Comparison of ENCODE assay signal across 1 cellular context in the genomic region with DNA sequence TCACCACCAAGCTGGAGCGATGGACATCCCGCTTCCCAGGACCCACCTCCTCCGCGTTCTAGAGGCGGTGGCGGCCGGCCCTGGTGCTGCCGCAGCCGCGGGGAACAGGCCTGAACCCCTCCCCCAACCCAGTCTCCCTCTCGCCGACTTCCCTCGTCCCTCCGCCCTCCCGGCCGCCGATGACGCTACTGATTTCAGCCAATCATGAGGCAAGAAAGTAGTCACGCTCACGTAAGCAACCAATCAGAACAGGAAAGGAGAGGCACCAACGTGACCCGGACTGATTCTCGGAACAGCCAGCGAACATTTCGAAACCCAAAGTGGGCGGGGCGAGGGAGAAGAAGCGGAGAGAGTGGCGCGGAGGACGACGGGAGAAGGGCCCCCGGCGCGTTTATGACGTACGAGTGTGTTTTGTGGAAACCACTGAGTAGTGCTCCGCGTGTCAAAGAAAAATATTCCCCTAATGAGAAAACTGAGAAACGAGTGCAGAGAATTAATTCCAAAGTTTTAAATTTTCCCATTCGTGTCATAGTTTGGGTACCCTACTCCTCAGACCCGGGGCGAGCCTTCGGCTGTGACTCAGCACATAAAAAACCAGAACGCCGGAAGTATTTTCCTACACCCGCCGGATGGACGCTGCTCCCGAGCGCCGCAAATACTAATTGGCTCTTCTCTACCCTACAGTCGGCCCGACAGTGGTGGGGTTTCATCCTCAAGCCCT.
A peak's percentile ranks its signal among the peaks of the same experiment; 100 is the strongest.
TF ChIP-seq lines count a peak whose summit lies in the region.

A gene with protein sequence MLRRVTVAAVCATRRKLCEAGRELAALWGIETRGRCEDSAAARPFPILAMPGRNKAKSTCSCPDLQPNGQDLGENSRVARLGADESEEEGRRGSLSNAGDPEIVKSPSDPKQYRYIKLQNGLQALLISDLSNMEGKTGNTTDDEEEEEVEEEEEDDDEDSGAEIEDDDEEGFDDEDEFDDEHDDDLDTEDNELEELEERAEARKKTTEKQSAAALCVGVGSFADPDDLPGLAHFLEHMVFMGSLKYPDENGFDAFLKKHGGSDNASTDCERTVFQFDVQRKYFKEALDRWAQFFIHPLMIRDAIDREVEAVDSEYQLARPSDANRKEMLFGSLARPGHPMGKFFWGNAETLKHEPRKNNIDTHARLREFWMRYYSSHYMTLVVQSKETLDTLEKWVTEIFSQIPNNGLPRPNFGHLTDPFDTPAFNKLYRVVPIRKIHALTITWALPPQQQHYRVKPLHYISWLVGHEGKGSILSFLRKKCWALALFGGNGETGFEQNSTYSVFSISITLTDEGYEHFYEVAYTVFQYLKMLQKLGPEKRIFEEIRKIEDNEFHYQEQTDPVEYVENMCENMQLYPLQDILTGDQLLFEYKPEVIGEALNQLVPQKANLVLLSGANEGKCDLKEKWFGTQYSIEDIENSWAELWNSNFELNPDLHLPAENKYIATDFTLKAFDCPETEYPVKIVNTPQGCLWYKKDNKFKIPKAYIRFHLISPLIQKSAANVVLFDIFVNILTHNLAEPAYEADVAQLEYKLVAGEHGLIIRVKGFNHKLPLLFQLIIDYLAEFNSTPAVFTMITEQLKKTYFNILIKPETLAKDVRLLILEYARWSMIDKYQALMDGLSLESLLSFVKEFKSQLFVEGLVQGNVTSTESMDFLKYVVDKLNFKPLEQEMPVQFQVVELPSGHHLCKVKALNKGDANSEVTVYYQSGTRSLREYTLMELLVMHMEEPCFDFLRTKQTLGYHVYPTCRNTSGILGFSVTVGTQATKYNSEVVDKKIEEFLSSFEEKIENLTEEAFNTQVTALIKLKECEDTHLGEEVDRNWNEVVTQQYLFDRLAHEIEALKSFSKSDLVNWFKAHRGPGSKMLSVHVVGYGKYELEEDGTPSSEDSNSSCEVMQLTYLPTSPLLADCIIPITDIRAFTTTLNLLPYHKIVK (minus strand): TSS at position 112 of the 721 bp plus-strand sequence. CDS start 112 bp downstream, outside the sequence.

TF ChIP-seq in HEK293, 187 proteins besides CTCF, POLR2A, EP300 and RAD21 (continued from another document and continues in another):
- TF ChIP-seq, protein P1, sequence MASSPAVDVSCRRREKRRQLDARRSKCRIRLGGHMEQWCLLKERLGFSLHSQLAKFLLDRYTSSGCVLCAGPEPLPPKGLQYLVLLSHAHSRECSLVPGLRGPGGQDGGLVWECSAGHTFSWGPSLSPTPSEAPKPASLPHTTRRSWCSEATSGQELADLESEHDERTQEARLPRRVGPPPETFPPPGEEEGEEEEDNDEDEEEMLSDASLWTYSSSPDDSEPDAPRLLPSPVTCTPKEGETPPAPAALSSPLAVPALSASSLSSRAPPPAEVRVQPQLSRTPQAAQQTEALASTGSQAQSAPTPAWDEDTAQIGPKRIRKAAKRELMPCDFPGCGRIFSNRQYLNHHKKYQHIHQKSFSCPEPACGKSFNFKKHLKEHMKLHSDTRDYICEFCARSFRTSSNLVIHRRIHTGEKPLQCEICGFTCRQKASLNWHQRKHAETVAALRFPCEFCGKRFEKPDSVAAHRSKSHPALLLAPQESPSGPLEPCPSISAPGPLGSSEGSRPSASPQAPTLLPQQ (tag by site-specific recombination; IDR thresholded peaks at IDR 0.05) = peak; percentile 79
- no peak for TF ChIP-seq TRIM28 (IDR thresholded peaks at IDR 0.05; ENCODE audit: borderline replicate concordance, low read length)
- 0 out of 2 replicates have a peak, but pooled peaks have one; percentile 10 for TF ChIP-seq ZFP37 (tag by site-specific recombination; IDR thresholded peaks at IDR 0.05)
- TF ChIP-seq ZNF777 (tag by site-specific recombination; IDR thresholded peaks at IDR 0.05; ENCODE audit: borderline replicate concordance) = no peak
- TF ChIP-seq ZSCAN16 (tag by site-specific recombination; IDR thresholded peaks at IDR 0.05) = no peak
- TF ChIP-seq GLIS1 (tag by site-specific recombination; IDR thresholded peaks at IDR 0.05) = peak; percentile 81
- TF ChIP-seq ZNF175 (tag by site-specific recombination; IDR thresholded peaks at IDR 0.05) = no peak
- TF ChIP-seq, protein P2, sequence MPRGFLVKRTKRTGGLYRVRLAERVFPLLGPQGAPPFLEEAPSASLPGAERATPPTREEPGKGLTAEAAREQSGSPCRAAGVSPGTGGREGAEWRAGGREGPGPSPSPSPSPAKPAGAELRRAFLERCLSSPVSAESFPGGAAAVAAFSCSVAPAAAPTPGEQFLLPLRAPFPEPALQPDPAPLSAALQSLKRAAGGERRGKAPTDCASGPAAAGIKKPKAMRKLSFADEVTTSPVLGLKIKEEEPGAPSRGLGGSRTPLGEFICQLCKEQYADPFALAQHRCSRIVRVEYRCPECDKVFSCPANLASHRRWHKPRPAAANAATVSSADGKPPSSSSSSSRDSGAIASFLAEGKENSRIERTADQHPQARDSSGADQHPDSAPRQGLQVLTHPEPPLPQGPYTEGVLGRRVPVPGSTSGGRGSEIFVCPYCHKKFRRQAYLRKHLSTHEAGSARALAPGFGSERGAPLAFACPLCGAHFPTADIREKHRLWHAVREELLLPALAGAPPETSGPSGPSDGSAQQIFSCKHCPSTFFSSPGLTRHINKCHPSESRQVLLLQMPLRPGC (tag by site-specific recombination; IDR thresholded peaks at IDR 0.05) = peak; percentile 73
- TF ChIP-seq ZNF514 (tag by site-specific recombination; IDR thresholded peaks at IDR 0.05) = no peak
- peak; percentile 99 for TF ChIP-seq ZNF629 (tag by site-specific recombination; IDR thresholded peaks at IDR 0.05)
- TF ChIP-seq ZNF132 (tag by site-specific recombination; IDR thresholded peaks at IDR 0.05; ENCODE audit: borderline replicate concordance) = no peak
- no peak for TF ChIP-seq ZNF221 (tag by site-specific recombination; IDR thresholded peaks at IDR 0.05; ENCODE audit: borderline replicate concordance)
- no peak for TF ChIP-seq ZNF768 (tag by site-specific recombination; IDR thresholded peaks at IDR 0.05)
- TF ChIP-seq PRDM1 (tag by site-specific recombination; IDR thresholded peaks at IDR 0.05) = peak; percentile 72
- no peak for TF ChIP-seq HOXD13 (CRISPR knock-in tag; IDR thresholded peaks at IDR 0.05; ENCODE audit: borderline replicate concordance)
- TF ChIP-seq OSR2 (tag by site-specific recombination; IDR thresholded peaks at IDR 0.05) = no peak
- TF ChIP-seq ZNF621 (tag by site-specific recombination; IDR thresholded peaks at IDR 0.05) = no peak
- TF ChIP-seq, protein P3, sequence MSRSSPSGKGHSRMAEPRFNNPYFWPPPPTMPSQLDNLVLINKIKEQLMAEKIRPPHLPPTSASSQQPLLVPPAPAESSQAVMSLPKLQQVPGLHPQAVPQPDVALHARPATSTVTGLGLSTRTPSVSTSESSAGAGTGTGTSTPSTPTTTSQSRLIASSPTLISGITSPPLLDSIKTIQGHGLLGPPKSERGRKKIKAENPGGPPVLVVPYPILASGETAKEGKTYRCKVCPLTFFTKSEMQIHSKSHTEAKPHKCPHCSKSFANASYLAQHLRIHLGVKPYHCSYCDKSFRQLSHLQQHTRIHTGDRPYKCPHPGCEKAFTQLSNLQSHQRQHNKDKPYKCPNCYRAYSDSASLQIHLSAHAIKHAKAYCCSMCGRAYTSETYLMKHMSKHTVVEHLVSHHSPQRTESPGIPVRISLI (tag by site-specific recombination; IDR thresholded peaks at IDR 0.05) = peak; percentile 78; the same call in 1 of the 2 replicates
- TF ChIP-seq, protein P4, sequence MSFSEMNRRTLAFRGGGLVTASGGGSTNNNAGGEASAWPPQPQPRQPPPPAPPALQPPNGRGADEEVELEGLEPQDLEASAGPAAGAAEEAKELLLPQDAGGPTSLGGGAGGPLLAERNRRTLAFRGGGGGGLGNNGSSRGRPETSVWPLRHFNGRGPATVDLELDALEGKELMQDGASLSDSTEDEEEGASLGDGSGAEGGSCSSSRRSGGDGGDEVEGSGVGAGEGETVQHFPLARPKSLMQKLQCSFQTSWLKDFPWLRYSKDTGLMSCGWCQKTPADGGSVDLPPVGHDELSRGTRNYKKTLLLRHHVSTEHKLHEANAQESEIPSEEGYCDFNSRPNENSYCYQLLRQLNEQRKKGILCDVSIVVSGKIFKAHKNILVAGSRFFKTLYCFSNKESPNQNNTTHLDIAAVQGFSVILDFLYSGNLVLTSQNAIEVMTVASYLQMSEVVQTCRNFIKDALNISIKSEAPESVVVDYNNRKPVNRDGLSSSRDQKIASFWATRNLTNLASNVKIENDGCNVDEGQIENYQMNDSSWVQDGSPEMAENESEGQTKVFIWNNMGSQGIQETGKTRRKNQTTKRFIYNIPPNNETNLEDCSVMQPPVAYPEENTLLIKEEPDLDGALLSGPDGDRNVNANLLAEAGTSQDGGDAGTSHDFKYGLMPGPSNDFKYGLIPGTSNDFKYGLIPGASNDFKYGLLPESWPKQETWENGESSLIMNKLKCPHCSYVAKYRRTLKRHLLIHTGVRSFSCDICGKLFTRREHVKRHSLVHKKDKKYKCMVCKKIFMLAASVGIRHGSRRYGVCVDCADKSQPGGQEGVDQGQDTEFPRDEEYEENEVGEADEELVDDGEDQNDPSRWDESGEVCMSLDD (tag by site-specific recombination; IDR thresholded peaks at IDR 0.05) = peak; percentile 61; the same call in 1 of the 2 replicates
- peak; percentile 70; the same call in 1 of the 2 replicates for TF ChIP-seq ZNF391 (tag by site-specific recombination; IDR thresholded peaks at IDR 0.05; ENCODE audit: borderline replicate concordance, low read depth)
- peak; percentile 93 for TF ChIP-seq ZNF76 (tag by site-specific recombination; IDR thresholded peaks at IDR 0.05; ENCODE audit: borderline replicate concordance, low read depth)
- no peak for TF ChIP-seq ZNF114 (tag by site-specific recombination; IDR thresholded peaks at IDR 0.05)
- no peak for TF ChIP-seq ZNF121 (tag by site-specific recombination; IDR thresholded peaks at IDR 0.05)
- peak; percentile 82 for TF ChIP-seq ZNF335 (tag by site-specific recombination; conservative IDR thresholded peaks at IDR 0.05)
- TF ChIP-seq ZNF596 (tag by site-specific recombination; IDR thresholded peaks at IDR 0.05) = no peak
- TF ChIP-seq ZNF701 (tag by site-specific recombination; IDR thresholded peaks at IDR 0.05) = no peak
- TF ChIP-seq ZNF610 (tag by site-specific recombination; IDR thresholded peaks at IDR 0.05; ENCODE audit: borderline replicate concordance) = no peak; the same call in 1 of the 2 replicates
- peak; percentile 88 for TF ChIP-seq ZNF660 (tag by site-specific recombination; IDR thresholded peaks at IDR 0.05)
- TF ChIP-seq, protein P5, sequence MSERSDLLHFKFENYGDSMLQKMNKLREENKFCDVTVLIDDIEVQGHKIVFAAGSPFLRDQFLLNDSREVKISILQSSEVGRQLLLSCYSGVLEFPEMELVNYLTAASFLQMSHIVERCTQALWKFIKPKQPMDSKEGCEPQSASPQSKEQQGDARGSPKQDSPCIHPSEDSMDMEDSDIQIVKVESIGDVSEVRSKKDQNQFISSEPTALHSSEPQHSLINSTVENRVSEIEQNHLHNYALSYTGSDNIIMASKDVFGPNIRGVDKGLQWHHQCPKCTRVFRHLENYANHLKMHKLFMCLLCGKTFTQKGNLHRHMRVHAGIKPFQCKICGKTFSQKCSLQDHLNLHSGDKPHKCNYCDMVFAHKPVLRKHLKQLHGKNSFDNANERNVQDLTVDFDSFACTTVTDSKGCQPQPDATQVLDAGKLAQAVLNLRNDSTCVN (tag by site-specific recombination; optimal IDR thresholded peaks at IDR 0.05) = peak; percentile 72
- TF ChIP-seq ZNF658 (tag by site-specific recombination; IDR thresholded peaks at IDR 0.05) = no peak
- TF ChIP-seq, protein P6, sequence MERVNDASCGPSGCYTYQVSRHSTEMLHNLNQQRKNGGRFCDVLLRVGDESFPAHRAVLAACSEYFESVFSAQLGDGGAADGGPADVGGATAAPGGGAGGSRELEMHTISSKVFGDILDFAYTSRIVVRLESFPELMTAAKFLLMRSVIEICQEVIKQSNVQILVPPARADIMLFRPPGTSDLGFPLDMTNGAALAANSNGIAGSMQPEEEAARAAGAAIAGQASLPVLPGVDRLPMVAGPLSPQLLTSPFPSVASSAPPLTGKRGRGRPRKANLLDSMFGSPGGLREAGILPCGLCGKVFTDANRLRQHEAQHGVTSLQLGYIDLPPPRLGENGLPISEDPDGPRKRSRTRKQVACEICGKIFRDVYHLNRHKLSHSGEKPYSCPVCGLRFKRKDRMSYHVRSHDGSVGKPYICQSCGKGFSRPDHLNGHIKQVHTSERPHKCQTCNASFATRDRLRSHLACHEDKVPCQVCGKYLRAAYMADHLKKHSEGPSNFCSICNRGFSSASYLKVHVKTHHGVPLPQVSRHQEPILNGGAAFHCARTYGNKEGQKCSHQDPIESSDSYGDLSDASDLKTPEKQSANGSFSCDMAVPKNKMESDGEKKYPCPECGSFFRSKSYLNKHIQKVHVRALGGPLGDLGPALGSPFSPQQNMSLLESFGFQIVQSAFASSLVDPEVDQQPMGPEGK (tag by site-specific recombination; IDR thresholded peaks at IDR 0.05) = peak; percentile 90
- no peak for TF ChIP-seq ZNF211 (tag by site-specific recombination; IDR thresholded peaks at IDR 0.05; ENCODE audit: low read depth)
- TF ChIP-seq GLIS2 (tag by site-specific recombination; IDR thresholded peaks at IDR 0.05) = peak; percentile 8; the same call in 1 of the 2 replicates
- peak; percentile 48; the same call in 1 of the 2 replicates for TF ChIP-seq ZNF664 (tag by site-specific recombination; IDR thresholded peaks at IDR 0.05)
- peak; percentile 71 for TF ChIP-seq ZFHX2 (tag by site-specific recombination; conservative IDR thresholded peaks at IDR 0.05)
- peak; percentile 44; the same call in 1 of the 2 replicates for TF ChIP-seq REPIN1 (tag by site-specific recombination; IDR thresholded peaks at IDR 0.05; ENCODE audit: low read depth)
- no peak for TF ChIP-seq ZNF623 (tag by site-specific recombination; IDR thresholded peaks at IDR 0.05)
- TF ChIP-seq ZNF19 (tag by site-specific recombination; IDR thresholded peaks at IDR 0.05; ENCODE audit: low read depth) = no peak
- TF ChIP-seq ZFP41 (tag by site-specific recombination; IDR thresholded peaks at IDR 0.05; ENCODE audit: borderline replicate concordance) = no peak
- TF ChIP-seq ZNF37A (tag by site-specific recombination; IDR thresholded peaks at IDR 0.05) = no peak
- TF ChIP-seq, protein P7, sequence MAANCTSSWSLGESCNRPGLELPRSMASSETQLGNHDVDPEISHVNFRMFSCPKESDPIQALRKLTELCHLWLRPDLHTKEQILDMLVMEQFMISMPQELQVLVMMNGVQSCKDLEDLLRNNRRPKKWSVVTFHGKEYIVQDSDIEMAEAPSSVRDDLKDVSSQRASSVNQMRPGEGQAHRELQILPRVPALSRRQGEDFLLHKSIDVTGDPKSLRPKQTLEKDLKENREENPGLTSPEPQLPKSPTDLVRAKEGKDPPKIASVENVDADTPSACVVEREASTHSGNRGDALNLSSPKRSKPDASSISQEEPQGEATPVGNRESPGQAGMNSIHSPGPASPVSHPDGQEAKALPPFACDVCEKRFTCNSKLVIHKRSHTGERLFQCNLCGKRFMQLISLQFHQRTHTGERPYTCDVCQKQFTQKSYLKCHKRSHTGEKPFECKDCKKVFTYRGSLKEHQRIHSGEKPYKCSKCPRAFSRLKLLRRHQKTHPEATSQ (tag by site-specific recombination; IDR thresholded peaks at IDR 0.05) = no peak
- TF ChIP-seq ZFP69B (tag by site-specific recombination; IDR thresholded peaks at IDR 0.05) = no peak; the same call in 1 of the 2 replicates
- no peak for TF ChIP-seq ZNF266 (tag by site-specific recombination; IDR thresholded peaks at IDR 0.05; ENCODE audit: low read depth)
- no peak for TF ChIP-seq ZNF202 (tag by site-specific recombination; IDR thresholded peaks at IDR 0.05; ENCODE audit: borderline replicate concordance)
- no peak for TF ChIP-seq ZNF157 (tag by site-specific recombination; IDR thresholded peaks at IDR 0.05)
- TF ChIP-seq ZSCAN30 (tag by site-specific recombination; IDR thresholded peaks at IDR 0.05) = peak; percentile 70
